17 cellular contexts compared by ENCODE assay signal in genomic region chr14:99427632-99428315, GRCh38. TPM values are rescaled to one million over a fixed set of nuclear protein-coding genes. Genes with fewer than 3 reads are reported as not detected.
A peak's percentile ranks its signal among the peaks of the same experiment; 100 is the strongest.
DNase-seq lines count a peak whose midpoint lies in the region; ATAC-seq and TF ChIP-seq lines count a peak whose summit lies in the region.
"Had no signal": no experiment of that assay in that cellular context is flagged by ENCODE, and none has a peak within 500 bp of the region (broad histone marks: within the 10 kb centered on the region; RNA-seq: fewer than 3 reads in every experiment).

No MANE protein-coding gene starts in this region.

- H3K36me3 Mint-ChIP-seq in nephron progenitor cell (ENCODE audit: low read depth), result peaks cover 52% of the 10 kb centered on the region

- no peaks in the 10 kb centered on the region for H3K27me3 Mint-ChIP-seq in nephron progenitor cell (ENCODE audit: low read depth, poor library complexity)
- H3K27me3 Mint-ChIP-seq: CD4-positive, alpha-beta T cell; stimulated activated naive CD8-positive, alpha-beta T cell treated with anti-CD3 and anti-CD28 coated beads, Interleukin-15, Interleukin-2, amounts not matched to agents 100 ng/mL and 50 ng/mL, for 24 hours had no signal

- TF ChIP-seq CTCF in nephron progenitor cell (IDR thresholded peaks at IDR 0.05) (no peak), foreskin keratinocyte (conservative IDR thresholded peaks at IDR 0.05) (no peak)

- no peak overlapping the region for H3K27ac ChIP-seq in foreskin keratinocyte
- H3K27ac ChIP-seq: ascending aorta had no signal

- H3K4me1 Mint-ChIP-seq in nephron progenitor cell, result peaks cover 31% of the 10 kb centered on the region

- no peaks in the 10 kb centered on the region for H3K4me1 ChIP-seq in foreskin keratinocyte

- H3K4me3 Mint-ChIP-seq in nephron progenitor cell, result no peak overlapping the region
- H3K4me3 Mint-ChIP-seq: activated T-cell treated with anti-CD3 and anti-CD28 coated beads, Interleukin-2, amount 50 U/mL, for 72 hours; CD4-positive, alpha-beta T cell; endodermal cell; stimulated activated naive CD8-positive, alpha-beta T cell treated with anti-CD3 and anti-CD28 coated beads, Interleukin-15, Interleukin-2, amounts not matched to agents 100 ng/mL and 50 ng/mL, for 24 hours had no signal

- DNase-seq in Daoy (ENCODE audit: low read depth) (peak; percentile 41), M059J (ENCODE audit: low read depth) (peak; percentile 24), cerebellum (ENCODE audit: low spot score) (peak; percentile 66), nephron progenitor cell (no peak), NCI-H2029 treated with DMSO at 0.1 percent for 48 hours (lab: John Stamatoyannopoulos, UW) (no peak), foreskin keratinocyte (no peak)
- DNase-seq in activated T-cell treated with anti-CD3 and anti-CD28 coated beads, Interleukin-2, amount 50 U/mL, for 48 hours, result no peak
- DNase-seq: activated T-cell treated with anti-CD3 and anti-CD28 coated beads, Interleukin-2, amount 50 U/mL, for 72 hours; CD4-positive, alpha-beta T cell; endodermal cell; NCI-H1417; NCI-H69; stimulated activated CD4-positive, alpha-beta T cell treated with anti-CD3 and anti-CD28 coated beads, Interleukin-4, amount 100 ng/mL, for 24 hours had no signal

- ATAC-seq in GM19397 (IDR thresholded peaks at IDR 0.05; ENCODE audit: unreplicated experiment) (no peak), foreskin keratinocyte (no peak)
- ATAC-seq: activated CD4-positive, CD25-positive, alpha-beta regulatory T cell treated with anti-CD3 and anti-CD28 coated beads, Interleukin-2, amount 50 U/mL, for 24 hours; activated T-cell treated with anti-CD3 and anti-CD28 coated beads, Interleukin-2, amount 50 U/mL, for 72 hours had no signal

- peak overlapping the region; percentile 65 for H3K27ac Mint-ChIP-seq in nephron progenitor cell
- H3K27ac Mint-ChIP-seq: activated T-cell treated with anti-CD3 and anti-CD28 coated beads, Interleukin-2, amount 50 U/mL, for 72 hours; CD4-positive, alpha-beta T cell; endodermal cell; stimulated activated naive CD8-positive, alpha-beta T cell treated with anti-CD3 and anti-CD28 coated beads, Interleukin-15, Interleukin-2, amounts not matched to agents 100 ng/mL and 50 ng/mL, for 24 hours had no signal

- peaks cover 17% of the 10 kb centered on the region for H3K9me3 Mint-ChIP-seq in nephron progenitor cell
- H3K9me3 Mint-ChIP-seq: stimulated activated naive CD8-positive, alpha-beta T cell treated with anti-CD3 and anti-CD28 coated beads, Interleukin-15, Interleukin-2, amounts not matched to agents 100 ng/mL and 50 ng/mL, for 24 hours had no signal

- H3K27me3 ChIP-seq in foreskin keratinocyte, result no peaks in the 10 kb centered on the region
- H3K27me3 ChIP-seq: ascending aorta had no signal

RNA-seq across cellular contexts. Expression of gene SETD3, which starts 52.9 kb away (rescaled TPM):
- 81.8 and 116 TPM in 2 replicates for total RNA-seq in Daoy (2014; rRNA removed; shearing (Covaris generic))
- 33.1 and 41.5 TPM in 2 replicates for total RNA-seq in M059J (2014; rRNA removed; shearing (Covaris generic))
- total RNA-seq in cerebellum (44.9 TPM), foreskin keratinocyte (54.1 and 58.8 TPM in 2 replicates)
- 24.3 and 30.3 TPM in 2 replicates for polyA plus RNA-seq in foreskin keratinocyte

RNA-seq across cellular contexts. Expression of gene CCNK, which starts 53.4 kb away (rescaled TPM):
- 5.3 and 19.2 TPM in 2 replicates for total RNA-seq in Daoy (2014; rRNA removed; shearing (Covaris generic))
- total RNA-seq in M059J (2014; rRNA removed; shearing (Covaris generic)), result 11.8 and 12.2 TPM in 2 replicates
- total RNA-seq in cerebellum (45.5 TPM), foreskin keratinocyte (41.3 and 47.5 TPM in 2 replicates)
- 24.8 and 27.6 TPM in 2 replicates for polyA plus RNA-seq in foreskin keratinocyte

Comparison
In these comparisons a context has a peak if more than half of its experiments do, and no peak if none do; other contexts are left out.
1. DNase-seq: peak in Daoy (single experiment), M059J (single experiment) and cerebellum (single experiment); none in nephron progenitor cell (single experiment), NCI-H2029 treated with DMSO at 0.1 percent for 48 hours (single experiment), foreskin keratinocyte (0 of 2) and activated T-cell treated with anti-CD3 and anti-CD28 coated beads, Interleukin-2, amount 50 U/mL, for 48 hours (0 of 2).